Comparison of ENCODE assay signal across 1 cellular context in the genomic region with DNA sequence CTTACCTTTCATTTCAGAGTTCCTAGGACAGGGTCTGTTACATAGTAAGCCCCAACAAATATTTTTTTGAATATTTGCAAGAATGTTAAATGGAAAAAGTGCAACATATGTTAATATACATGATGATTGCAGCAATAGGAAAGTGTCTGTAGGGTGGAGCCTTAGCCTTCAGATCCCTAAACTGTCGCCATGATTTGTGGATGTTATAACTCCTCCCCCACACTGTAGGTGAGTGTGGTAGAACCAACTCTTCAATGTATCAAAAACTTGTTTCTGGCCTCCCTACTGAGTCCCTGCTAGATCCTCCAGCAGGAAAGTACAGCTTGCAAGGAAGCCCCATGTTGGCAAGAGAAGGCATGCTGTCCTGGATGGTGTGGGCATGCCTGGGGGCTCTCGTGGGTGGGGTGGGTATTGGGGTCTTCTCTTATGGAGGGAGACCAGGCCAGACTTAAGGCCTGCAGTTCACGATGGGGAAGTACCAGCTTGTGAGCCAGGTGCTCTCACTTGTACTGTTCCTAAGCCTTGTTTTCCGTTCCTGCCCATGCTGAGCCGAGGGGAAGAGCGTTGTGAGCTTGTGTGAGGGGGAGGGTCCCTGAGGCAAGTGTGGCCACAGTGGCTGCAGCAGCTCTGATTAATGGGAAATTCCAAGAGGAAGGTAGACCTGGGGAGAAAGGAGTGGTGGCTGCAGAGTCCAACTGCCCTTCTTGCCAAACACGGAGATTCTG.
TF ChIP-seq lines count a peak whose summit lies in the region.

No MANE protein-coding gene starts in this region.

TF ChIP-seq in H1, 55 proteins besides CTCF, POLR2A, EP300 and RAD21 (continued from another document):
- TF ChIP-seq TAF7 (optimal IDR thresholded peaks at IDR 0.05; ENCODE audit: borderline replicate concordance, low read depth, low read length) (no peak), RBBP5 (IDR thresholded peaks at IDR 0.05; ENCODE audit: borderline replicate concordance, low read depth, low read length) (no peak), TBP (IDR thresholded peaks at IDR 0.05; ENCODE audit: low read depth, low read length) (no peak), CTBP2 (IDR thresholded peaks at IDR 0.05; ENCODE audit: borderline replicate concordance, insufficient read depth, insufficient read length, low read length) (no peak), BCL11A (IDR thresholded peaks at IDR 0.05; ENCODE audit: low read depth in 2 of 2, low read length in 2 of 2) (no peak), HDAC6 (IDR thresholded peaks at IDR 0.05; ENCODE audit: low read depth, low read length) (no peak), CHD1 (IDR thresholded peaks at IDR 0.05; ENCODE audit: low read depth, low read length) (no peak), SAP30 (IDR thresholded peaks at IDR 0.05; ENCODE audit: insufficient read depth, insufficient replicate concordance, low read length) (no peak), BRCA1 (IDR thresholded peaks at IDR 0.05; ENCODE audit: low read depth, low read length) (no peak), RFX5 (IDR thresholded peaks at IDR 0.05; ENCODE audit: borderline replicate concordance, low read depth, low read length) (no peak), TCF12 (IDR thresholded peaks at IDR 0.05; ENCODE audit: low read depth, low read length) (no peak), NANOG (IDR thresholded peaks at IDR 0.05; ENCODE audit: insufficient read depth, low read depth, low read length, poor library complexity, severe bottlenecking) (no peak), ZNF274 (IDR thresholded peaks at IDR 0.05; ENCODE audit: borderline replicate concordance, extremely low read depth, low read length) (no peak)
- TF ChIP-seq, protein P1, sequence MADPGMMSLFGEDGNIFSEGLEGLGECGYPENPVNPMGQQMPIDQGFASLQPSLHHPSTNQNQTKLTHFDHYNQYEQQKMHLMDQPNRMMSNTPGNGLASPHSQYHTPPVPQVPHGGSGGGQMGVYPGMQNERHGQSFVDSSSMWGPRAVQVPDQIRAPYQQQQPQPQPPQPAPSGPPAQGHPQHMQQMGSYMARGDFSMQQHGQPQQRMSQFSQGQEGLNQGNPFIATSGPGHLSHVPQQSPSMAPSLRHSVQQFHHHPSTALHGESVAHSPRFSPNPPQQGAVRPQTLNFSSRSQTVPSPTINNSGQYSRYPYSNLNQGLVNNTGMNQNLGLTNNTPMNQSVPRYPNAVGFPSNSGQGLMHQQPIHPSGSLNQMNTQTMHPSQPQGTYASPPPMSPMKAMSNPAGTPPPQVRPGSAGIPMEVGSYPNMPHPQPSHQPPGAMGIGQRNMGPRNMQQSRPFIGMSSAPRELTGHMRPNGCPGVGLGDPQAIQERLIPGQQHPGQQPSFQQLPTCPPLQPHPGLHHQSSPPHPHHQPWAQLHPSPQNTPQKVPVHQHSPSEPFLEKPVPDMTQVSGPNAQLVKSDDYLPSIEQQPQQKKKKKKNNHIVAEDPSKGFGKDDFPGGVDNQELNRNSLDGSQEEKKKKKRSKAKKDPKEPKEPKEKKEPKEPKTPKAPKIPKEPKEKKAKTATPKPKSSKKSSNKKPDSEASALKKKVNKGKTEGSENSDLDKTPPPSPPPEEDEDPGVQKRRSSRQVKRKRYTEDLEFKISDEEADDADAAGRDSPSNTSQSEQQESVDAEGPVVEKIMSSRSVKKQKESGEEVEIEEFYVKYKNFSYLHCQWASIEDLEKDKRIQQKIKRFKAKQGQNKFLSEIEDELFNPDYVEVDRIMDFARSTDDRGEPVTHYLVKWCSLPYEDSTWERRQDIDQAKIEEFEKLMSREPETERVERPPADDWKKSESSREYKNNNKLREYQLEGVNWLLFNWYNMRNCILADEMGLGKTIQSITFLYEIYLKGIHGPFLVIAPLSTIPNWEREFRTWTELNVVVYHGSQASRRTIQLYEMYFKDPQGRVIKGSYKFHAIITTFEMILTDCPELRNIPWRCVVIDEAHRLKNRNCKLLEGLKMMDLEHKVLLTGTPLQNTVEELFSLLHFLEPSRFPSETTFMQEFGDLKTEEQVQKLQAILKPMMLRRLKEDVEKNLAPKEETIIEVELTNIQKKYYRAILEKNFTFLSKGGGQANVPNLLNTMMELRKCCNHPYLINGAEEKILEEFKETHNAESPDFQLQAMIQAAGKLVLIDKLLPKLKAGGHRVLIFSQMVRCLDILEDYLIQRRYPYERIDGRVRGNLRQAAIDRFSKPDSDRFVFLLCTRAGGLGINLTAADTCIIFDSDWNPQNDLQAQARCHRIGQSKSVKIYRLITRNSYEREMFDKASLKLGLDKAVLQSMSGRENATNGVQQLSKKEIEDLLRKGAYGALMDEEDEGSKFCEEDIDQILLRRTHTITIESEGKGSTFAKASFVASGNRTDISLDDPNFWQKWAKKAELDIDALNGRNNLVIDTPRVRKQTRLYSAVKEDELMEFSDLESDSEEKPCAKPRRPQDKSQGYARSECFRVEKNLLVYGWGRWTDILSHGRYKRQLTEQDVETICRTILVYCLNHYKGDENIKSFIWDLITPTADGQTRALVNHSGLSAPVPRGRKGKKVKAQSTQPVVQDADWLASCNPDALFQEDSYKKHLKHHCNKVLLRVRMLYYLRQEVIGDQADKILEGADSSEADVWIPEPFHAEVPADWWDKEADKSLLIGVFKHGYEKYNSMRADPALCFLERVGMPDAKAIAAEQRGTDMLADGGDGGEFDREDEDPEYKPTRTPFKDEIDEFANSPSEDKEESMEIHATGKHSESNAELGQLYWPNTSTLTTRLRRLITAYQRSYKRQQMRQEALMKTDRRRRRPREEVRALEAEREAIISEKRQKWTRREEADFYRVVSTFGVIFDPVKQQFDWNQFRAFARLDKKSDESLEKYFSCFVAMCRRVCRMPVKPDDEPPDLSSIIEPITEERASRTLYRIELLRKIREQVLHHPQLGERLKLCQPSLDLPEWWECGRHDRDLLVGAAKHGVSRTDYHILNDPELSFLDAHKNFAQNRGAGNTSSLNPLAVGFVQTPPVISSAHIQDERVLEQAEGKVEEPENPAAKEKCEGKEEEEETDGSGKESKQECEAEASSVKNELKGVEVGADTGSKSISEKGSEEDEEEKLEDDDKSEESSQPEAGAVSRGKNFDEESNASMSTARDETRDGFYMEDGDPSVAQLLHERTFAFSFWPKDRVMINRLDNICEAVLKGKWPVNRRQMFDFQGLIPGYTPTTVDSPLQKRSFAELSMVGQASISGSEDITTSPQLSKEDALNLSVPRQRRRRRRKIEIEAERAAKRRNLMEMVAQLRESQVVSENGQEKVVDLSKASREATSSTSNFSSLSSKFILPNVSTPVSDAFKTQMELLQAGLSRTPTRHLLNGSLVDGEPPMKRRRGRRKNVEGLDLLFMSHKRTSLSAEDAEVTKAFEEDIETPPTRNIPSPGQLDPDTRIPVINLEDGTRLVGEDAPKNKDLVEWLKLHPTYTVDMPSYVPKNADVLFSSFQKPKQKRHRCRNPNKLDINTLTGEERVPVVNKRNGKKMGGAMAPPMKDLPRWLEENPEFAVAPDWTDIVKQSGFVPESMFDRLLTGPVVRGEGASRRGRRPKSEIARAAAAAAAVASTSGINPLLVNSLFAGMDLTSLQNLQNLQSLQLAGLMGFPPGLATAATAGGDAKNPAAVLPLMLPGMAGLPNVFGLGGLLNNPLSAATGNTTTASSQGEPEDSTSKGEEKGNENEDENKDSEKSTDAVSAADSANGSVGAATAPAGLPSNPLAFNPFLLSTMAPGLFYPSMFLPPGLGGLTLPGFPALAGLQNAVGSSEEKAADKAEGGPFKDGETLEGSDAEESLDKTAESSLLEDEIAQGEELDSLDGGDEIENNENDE (IDR thresholded peaks at IDR 0.05; ENCODE audit: insufficient replicate concordance, low read length), result no peak
- TF ChIP-seq, protein P2, sequence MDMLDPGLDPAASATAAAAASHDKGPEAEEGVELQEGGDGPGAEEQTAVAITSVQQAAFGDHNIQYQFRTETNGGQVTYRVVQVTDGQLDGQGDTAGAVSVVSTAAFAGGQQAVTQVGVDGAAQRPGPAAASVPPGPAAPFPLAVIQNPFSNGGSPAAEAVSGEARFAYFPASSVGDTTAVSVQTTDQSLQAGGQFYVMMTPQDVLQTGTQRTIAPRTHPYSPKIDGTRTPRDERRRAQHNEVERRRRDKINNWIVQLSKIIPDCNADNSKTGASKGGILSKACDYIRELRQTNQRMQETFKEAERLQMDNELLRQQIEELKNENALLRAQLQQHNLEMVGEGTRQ (IDR thresholded peaks at IDR 0.05; ENCODE audit: low read length), result no peak
